In the genomic region with DNA sequence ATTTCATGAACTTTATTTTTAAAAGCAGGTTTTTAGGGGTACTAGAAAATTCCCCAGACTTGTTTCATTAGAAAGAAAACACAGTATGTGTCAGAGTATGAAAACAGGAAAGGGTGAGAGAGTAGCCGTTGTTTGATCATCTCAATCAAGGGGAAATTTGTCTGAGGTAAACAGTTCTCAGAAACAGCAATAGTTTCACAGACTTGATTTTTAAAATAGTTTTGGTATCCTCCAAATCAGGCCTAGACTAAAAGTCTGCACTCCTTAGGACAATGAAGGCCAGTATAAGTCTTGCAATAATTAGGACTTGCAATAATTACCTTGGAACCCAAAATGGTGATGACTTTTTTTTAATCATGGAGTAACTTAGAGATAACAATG, we compare ENCODE assay signal across 10 cellular contexts.
DNase-seq lines count a peak whose midpoint lies in the region; ATAC-seq and TF ChIP-seq lines count a peak whose summit lies in the region.
"Had no signal": no experiment of that assay in that cellular context is flagged by ENCODE, and none has a peak within 500 bp of the region (broad histone marks: within the 10 kb centered on the region; RNA-seq: fewer than 3 reads in every experiment).

No MANE protein-coding gene starts in this region.

- no peaks in the 10 kb centered on the region for H3K27me3 ChIP-seq in transverse colon

- DNase-seq in activated naive CD4-positive, alpha-beta T cell treated with anti-CD3 and anti-CD28 coated beads for 36 hours: no peak
- no peak for DNase-seq in activated naive CD4-positive, alpha-beta T cell treated with anti-CD3 and anti-CD28 coated beads, Interleukin-2, amount 50 U/mL, for 16 hours
- no peak for DNase-seq in activated naive CD8-positive, alpha-beta T cell treated with anti-CD3 and anti-CD28 coated beads for 36 hours
- DNase-seq in transverse colon: no peak
- no peak for DNase-seq in GOT3 (lab: John Stamatoyannopoulos, UW)
- DNase-seq in HuH-7.5 (ENCODE audit: low spot score): no peak
- DNase-seq: amygdala had no signal

- H3K4me1 Mint-ChIP-seq in activated naive CD4-positive, alpha-beta T cell treated with anti-CD3 and anti-CD28 coated beads for 36 hours (ENCODE audit: low read depth): peaks cover 42% of the 10 kb centered on the region
- H3K4me1 Mint-ChIP-seq in activated naive CD8-positive, alpha-beta T cell treated with anti-CD3 and anti-CD28 coated beads for 36 hours: peaks cover 35% of the 10 kb centered on the region

- no peaks in the 10 kb centered on the region for H3K9me3 ChIP-seq in transverse colon

- H3K27ac Mint-ChIP-seq in activated naive CD4-positive, alpha-beta T cell treated with anti-CD3 and anti-CD28 coated beads for 36 hours: peak overlapping the region; percentile 94
- peak overlapping the region; percentile 99 for H3K27ac Mint-ChIP-seq in activated naive CD8-positive, alpha-beta T cell treated with anti-CD3 and anti-CD28 coated beads for 36 hours

- H3K4me3 Mint-ChIP-seq in activated naive CD4-positive, alpha-beta T cell treated with anti-CD3 and anti-CD28 coated beads for 36 hours: peak overlapping the region; percentile 66
- peak overlapping the region; percentile 75 for H3K4me3 Mint-ChIP-seq in activated naive CD8-positive, alpha-beta T cell treated with anti-CD3 and anti-CD28 coated beads for 36 hours

- no peak for TF ChIP-seq POLR2A in transverse colon (IDR thresholded peaks at IDR 0.05)

- H3K4me3 ChIP-seq in transverse colon: no peak overlapping the region

- in situ Hi-C loops in transverse colon (cut with MboI; ENCODE audit: low pct_ligation_motif_present in 1 of 4, low pct_unique_long_range_greater_than_20kb in 1 of 4, low sequenced_read_pairs in 3 of 4): no loop called here

- peak; percentile 53 for ATAC-seq in HG03064 (IDR thresholded peaks at IDR 0.05; ENCODE audit: low read depth, unreplicated experiment)
- no peak for ATAC-seq in HG03469 (IDR thresholded peaks at IDR 0.05; ENCODE audit: unreplicated experiment)
- ATAC-seq: SK-N-SH treated with all-trans-retinoic acid at 6 μM for 48 hours had no signal

- no peaks in the 10 kb centered on the region for H3K36me3 ChIP-seq in transverse colon

- peaks cover 2% of the 10 kb centered on the region for H3K36me3 Mint-ChIP-seq in activated naive CD4-positive, alpha-beta T cell treated with anti-CD3 and anti-CD28 coated beads for 36 hours (ENCODE audit: low read depth)
- H3K36me3 Mint-ChIP-seq in activated naive CD8-positive, alpha-beta T cell treated with anti-CD3 and anti-CD28 coated beads for 36 hours: peaks cover 45% of the 10 kb centered on the region

- H3K27ac ChIP-seq in transverse colon: peak overlapping the region in 3 of 4 donors; percentile 13 to 34 (median 24)

- WGBS in transverse colon (ENCODE audit: low coverage in 1 of 2), 2 donors: 56 to 59% methylated on average over 1 of the region's 1 CpG

- TF ChIP-seq CTCF in transverse colon (IDR thresholded peaks at IDR 0.05): no peak

- no peaks in the 10 kb centered on the region for H3K4me1 ChIP-seq in transverse colon

- H3K27me3 Mint-ChIP-seq in activated naive CD4-positive, alpha-beta T cell treated with anti-CD3 and anti-CD28 coated beads for 36 hours (ENCODE audit: low read depth): no peaks in the 10 kb centered on the region
- no peaks in the 10 kb centered on the region for H3K27me3 Mint-ChIP-seq in activated naive CD8-positive, alpha-beta T cell treated with anti-CD3 and anti-CD28 coated beads for 36 hours

- intact Hi-C loops in activated naive CD4-positive, alpha-beta T cell treated with anti-CD3 and anti-CD28 coated beads for 36 hours (cut with micrococcal nuclease): loop anchor here (1.0 to 10.0 kb wide), 11 partner anchors 7 to 1936 kb away; a partner anchor contains a TSS
- intact Hi-C loops in transverse colon (cut with DNase I; ENCODE audit: low total_unique reads): no loop called here

- H3K9me3 Mint-ChIP-seq in activated naive CD4-positive, alpha-beta T cell treated with anti-CD3 and anti-CD28 coated beads for 36 hours: peaks cover 4% of the 10 kb centered on the region
- H3K9me3 Mint-ChIP-seq in activated naive CD8-positive, alpha-beta T cell treated with anti-CD3 and anti-CD28 coated beads for 36 hours: peaks cover 18% of the 10 kb centered on the region

- CTCF ChIA-PET in activated naive CD4-positive, alpha-beta T cell treated with anti-CD3 and anti-CD28 coated beads for 36 hours (lab: Charles Lee): no interaction called here

- no peak for TF ChIP-seq EP300 in transverse colon (IDR thresholded peaks at IDR 0.05; ENCODE audit: low read depth)
